Comparison of ENCODE assay signal across 2 cellular contexts in genomic region chr12:132838464-132839080, GRCh38.
TF ChIP-seq lines count a peak whose summit lies in the region.

No MANE protein-coding gene starts in this region.

TF ChIP-seq in A549, 52 proteins besides CTCF, POLR2A, EP300 and RAD21:
- no peak for TF ChIP-seq JUN (IDR thresholded peaks at IDR 0.05)

TF ChIP-seq in IMR-90, 13 proteins besides CTCF, POLR2A, EP300 and RAD21:
- TF ChIP-seq FOS (IDR thresholded peaks at IDR 0.05; ENCODE audit: low read depth, low read length): no peak
- TF ChIP-seq MXI1 (IDR thresholded peaks at IDR 0.05; ENCODE audit: borderline replicate concordance, low read depth, low read length): no peak
- no peak for TF ChIP-seq CHD1 (IDR thresholded peaks at IDR 0.05; ENCODE audit: low read depth, low read length)
- no peak for TF ChIP-seq CEBPB (IDR thresholded peaks at IDR 0.05; ENCODE audit: low read depth, low read length)
- TF ChIP-seq SMC3 (IDR thresholded peaks at IDR 0.05; ENCODE audit: low read depth, low read length): no peak
- TF ChIP-seq MAZ (IDR thresholded peaks at IDR 0.05; ENCODE audit: borderline replicate concordance, low read depth, low read length): no peak
- no peak for TF ChIP-seq NFE2L2 (IDR thresholded peaks at IDR 0.05; ENCODE audit: low read depth, low read length)
- no peak for TF ChIP-seq RFX5 (IDR thresholded peaks at IDR 0.05; ENCODE audit: low read depth, low read length)
